8 cellular contexts compared by ENCODE assay signal in the genomic region with DNA sequence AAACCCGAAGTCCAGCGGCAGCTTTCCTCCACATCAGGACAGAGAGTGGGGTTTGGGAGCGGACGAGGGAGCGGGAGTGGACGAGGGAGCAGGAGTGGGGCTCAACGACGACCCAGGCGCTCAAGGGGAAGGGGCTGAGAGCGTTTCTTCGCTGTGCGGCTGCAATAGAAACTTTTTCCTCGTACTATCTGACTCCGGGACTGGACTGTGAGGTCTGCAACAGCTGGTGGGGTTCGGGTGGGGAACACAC. TPM values are rescaled to one million over a fixed set of nuclear protein-coding genes. Genes with fewer than 3 reads are reported as not detected.
A peak's percentile ranks its signal among the peaks of the same experiment; 100 is the strongest.
DNase-seq lines count a peak whose midpoint lies in the region; ATAC-seq and TF ChIP-seq lines count a peak whose summit lies in the region.

No MANE protein-coding gene starts in this region.

- peaks cover 57% of the 10 kb centered on the region for H3K4me1 Mint-ChIP-seq in nephron

- H3K9me3 Mint-ChIP-seq in nephron = no peaks in the 10 kb centered on the region

- H3K27ac ChIP-seq in cardiac muscle cell = peak overlapping the region; percentile 65

- H3K36me3 Mint-ChIP-seq in nephron (ENCODE audit: low read depth) = no peaks in the 10 kb centered on the region

- ATAC-seq in Right ventricle myocardium inferior = no peak
- no peak for ATAC-seq in HG02840 (IDR thresholded peaks at IDR 0.05; ENCODE audit: low FRiP score, unreplicated experiment)
- no peak for ATAC-seq in GM18519 (IDR thresholded peaks at IDR 0.05; ENCODE audit: low FRiP score, unreplicated experiment)

- peaks cover 78% of the 10 kb centered on the region for H3K27me3 Mint-ChIP-seq in nephron (ENCODE audit: low read depth)

- intact Hi-C loops in Right ventricle myocardium inferior (cut with DNase I) = loop anchor here (10.0 kb wide), 1 partner anchor 55 kb away; no protein-coding TSS in a partner anchor

- no peaks in the 10 kb centered on the region for H3K27me3 ChIP-seq in cardiac muscle cell

- H3K4me3 ChIP-seq in cardiac muscle cell (peak overlapping the region; percentile 82), fibroblast of pulmonary artery (replicated peaks; ENCODE audit: low read depth, low read length) (peak overlapping the region; percentile 51)

- no peak for TF ChIP-seq CTCF in cardiac muscle cell (IDR thresholded peaks at IDR 0.05; ENCODE audit: low read depth, low read length)
- no peak for TF ChIP-seq CTCF in fibroblast of pulmonary artery (IDR thresholded peaks at IDR 0.05; ENCODE audit: low read length, missing control alignments)
- no peak for TF ChIP-seq CTCF in nephron (IDR thresholded peaks at IDR 0.05; ENCODE audit: unreplicated experiment in 3 of 3)

- peak overlapping the region; percentile 89 to 95 (median 89) for H3K4me3 Mint-ChIP-seq in nephron

- H3K4me1 ChIP-seq in cardiac muscle cell (ENCODE audit: low read depth) = peaks cover 14% of the 10 kb centered on the region

- no peaks in the 10 kb centered on the region for H3K9me3 ChIP-seq in cardiac muscle cell (ENCODE audit: low read depth)

- peak overlapping the region; percentile 57 to 98 (median 88) for H3K27ac Mint-ChIP-seq in nephron

- DNase-seq in cardiac muscle cell (ENCODE audit: low read depth in 1 of 2, low spot score in 1 of 2) = no peak
- DNase-seq in Right ventricle myocardium inferior (ENCODE audit: missing footprints) = no peak
- DNase-seq in fibroblast of pulmonary artery (ENCODE audit: low read depth) = no peak
- no peak for DNase-seq in D341Med (ENCODE audit: low spot score)
- DNase-seq in OCI-M1 (lab: John Stamatoyannopoulos, UW) = no peak

- H3K36me3 ChIP-seq in cardiac muscle cell = no peaks in the 10 kb centered on the region

RNA-seq across cellular contexts. Expression of gene FAM20A, which starts 1.4 kb away (rescaled TPM):
- total RNA-seq in cardiac muscle cell = 15.7 and 15.9 TPM in 2 replicates
- 11.5 and 15.6 TPM in 2 replicates for polyA plus RNA-seq in cardiac muscle cell
- total RNA-seq in Right ventricle myocardium inferior = 4.6 TPM
